In genomic region chr7:130143986-130144618, GRCh38 we compare ENCODE assay signal across 17 cellular contexts.
DNase-seq lines count a peak whose midpoint lies in the region; ATAC-seq and TF ChIP-seq lines count a peak whose summit lies in the region.
"Had no signal": no experiment of that assay in that cellular context is flagged by ENCODE, and none has a peak within 500 bp of the region (broad histone marks: within the 10 kb centered on the region; RNA-seq: fewer than 3 reads in every experiment).

No MANE protein-coding gene starts in this region.

- H3K27me3 ChIP-seq in GM23338 (ENCODE audit: insufficient read depth) (peaks cover 19% of the 10 kb centered on the region), SK-N-SH (ENCODE audit: insufficient read depth) (no peaks in the 10 kb centered on the region)
- H3K27me3 ChIP-seq: ascending aorta, dorsolateral prefrontal cortex, vagina had no signal

- H3F3A ChIP-seq in GM23338 (replicated peaks; ENCODE audit: low read depth) (0 out of 2 replicates have a peak, but pooled peaks cover 3% of the 10 kb centered on the region), SK-N-SH (replicated peaks; ENCODE audit: insufficient read depth) (peaks cover 10% of the 10 kb centered on the region)

- no peaks in the 10 kb centered on the region for H3K36me3 Mint-ChIP-seq in GM23338 (ENCODE audit: low read depth)
- H3K36me3 Mint-ChIP-seq in osteocyte (ENCODE audit: unreplicated experiment): peaks cover 1% of the 10 kb centered on the region
- peaks cover 2% of the 10 kb centered on the region for H3K36me3 Mint-ChIP-seq in T-helper 2 cell treated with Interferon-gamma antibody and Interleukin-4, amounts not matched to agents 5 μg/mL and 100 μg/mL, for 36 hours (ENCODE audit: low read depth)

- H3K9me3 Mint-ChIP-seq in GM23338 (no peaks in the 10 kb centered on the region), osteocyte (ENCODE audit: unreplicated experiment) (no peaks in the 10 kb centered on the region)
- H3K9me3 Mint-ChIP-seq in T-helper 2 cell treated with Interferon-gamma antibody and Interleukin-4, amounts not matched to agents 5 μg/mL and 100 μg/mL, for 36 hours: no peaks in the 10 kb centered on the region
- H3K9me3 Mint-ChIP-seq: stimulated activated effector memory CD8-positive, alpha-beta T cell treated with anti-CD3 and anti-CD28 coated beads, Interleukin-12 subunit alpha, Interleukin-12 subunit beta, amount 100 ng/mL, for 72 hours had no signal

- no peak overlapping the region for H3K27ac ChIP-seq in GM23338 (ENCODE audit: low read depth)
- H3K27ac ChIP-seq in SK-N-SH (ENCODE audit: low read depth in 2 of 2, low read length in 1 of 2): peak overlapping the region in 1 of 2 experiments; percentile 4; a peak in 2 of 4 replicates
- H3K27ac ChIP-seq: ascending aorta, vagina had no signal

- no peak for TF ChIP-seq RAD21 in SK-N-SH (IDR thresholded peaks at IDR 0.05; ENCODE audit: low read length)

- TF ChIP-seq CTCF in GM23338 (conservative IDR thresholded peaks at IDR 0.05; ENCODE audit: low read depth in 2 of 2): no peak
- no peak for TF ChIP-seq CTCF in SK-N-SH (IDR thresholded peaks at IDR 0.05)
- TF ChIP-seq CTCF in osteocyte (IDR thresholded peaks at IDR 0.05): no peak

- H3K79me2 ChIP-seq in GM23338 (replicated peaks; ENCODE audit: insufficient read depth): no peaks in the 10 kb centered on the region
- H3K79me2 ChIP-seq in SK-N-SH (ENCODE audit: insufficient read depth): no peaks in the 10 kb centered on the region

- no peak for TF ChIP-seq EP300 in SK-N-SH (IDR thresholded peaks at IDR 0.05; ENCODE audit: borderline replicate concordance in 1 of 2, low read depth in 1 of 2, low read length in 1 of 2)

- H4K20me1 ChIP-seq in GM23338 (replicated peaks; ENCODE audit: insufficient read depth) (no peaks in the 10 kb centered on the region), SK-N-SH (ENCODE audit: insufficient read depth) (no peaks in the 10 kb centered on the region)

- H3K4me3 Mint-ChIP-seq in GM23338 (no peak overlapping the region), osteocyte (ENCODE audit: unreplicated experiment) (no peak overlapping the region)
- no peak overlapping the region for H3K4me3 Mint-ChIP-seq in T-helper 2 cell treated with Interferon-gamma antibody and Interleukin-4, amounts not matched to agents 5 μg/mL and 100 μg/mL, for 36 hours
- H3K4me3 Mint-ChIP-seq: activated CD8-positive, alpha-beta memory T cell treated with anti-CD3 and anti-CD28 coated beads, Interleukin-2, amount 10 ng/mL, durations not matched to agents 7 days and 5 days; stimulated activated effector memory CD8-positive, alpha-beta T cell treated with anti-CD3 and anti-CD28 coated beads, Interleukin-12 subunit alpha, Interleukin-12 subunit beta, amount 100 ng/mL, for 72 hours had no signal

- H3K4me3 ChIP-seq in GM23338: no peak overlapping the region
- no peak overlapping the region for H3K4me3 ChIP-seq in SK-N-SH (ENCODE audit: low read depth in 2 of 2, low read length in 1 of 2)
- H3K4me3 ChIP-seq: ascending aorta, dorsolateral prefrontal cortex, vagina had no signal

- H3K4me1 ChIP-seq in GM23338 (ENCODE audit: insufficient read depth): peaks cover 5% of the 10 kb centered on the region; the same call in 1 of the 2 replicates
- H3K4me1 ChIP-seq in SK-N-SH (ENCODE audit: control insufficient read depth in 1 of 2, insufficient read depth in 2 of 2, low read depth in 1 of 2, low read length in 1 of 2): peaks cover 5 to 15% of the 10 kb centered on the region in 2 experiments; a peak in 2 of 4 replicates

- 0 out of 2 replicates have a peak overlapping the region, but pooled peaks have one; percentile 62 for H3K27ac Mint-ChIP-seq in GM23338
- H3K27ac Mint-ChIP-seq in osteocyte (ENCODE audit: unreplicated experiment): no peak overlapping the region
- H3K27ac Mint-ChIP-seq in T-helper 2 cell treated with Interferon-gamma antibody and Interleukin-4, amounts not matched to agents 5 μg/mL and 100 μg/mL, for 36 hours: no peak overlapping the region
- H3K27ac Mint-ChIP-seq: activated CD8-positive, alpha-beta memory T cell treated with anti-CD3 and anti-CD28 coated beads, Interleukin-2, amount 10 ng/mL, durations not matched to agents 7 days and 5 days; stimulated activated effector memory CD8-positive, alpha-beta T cell treated with anti-CD3 and anti-CD28 coated beads, Interleukin-12 subunit alpha, Interleukin-12 subunit beta, amount 100 ng/mL, for 72 hours had no signal

- POLR2A ChIA-PET in SK-N-SH (lab: Yijun Ruan, JAX): interaction anchor here (0.7 kb wide), 1 partner anchor 27 kb away, joined by 4 read pairs; no protein-coding TSS in a partner anchor

- no peak for DNase-seq in GM23338 (ENCODE audit: low spot score)
- no peak for DNase-seq in SK-N-SH
- DNase-seq in kidney glomerular epithelial cell (lab: John Stamatoyannopoulos, UW): peak; percentile 89
- peak; percentile 64 for DNase-seq in osteocyte (ENCODE audit: extremely low spot score, unreplicated experiment)
- DNase-seq in KG1 (lab: John Stamatoyannopoulos, UW): no peak
- no peak for DNase-seq in T-helper 2 cell treated with Interferon-gamma antibody and Interleukin-4, amounts not matched to agents 5 μg/mL and 100 μg/mL, for 36 hours (ENCODE audit: low spot score)
- DNase-seq in T1000 (lab: John Stamatoyannopoulos, UW): no peak
- DNase-seq: activated CD8-positive, alpha-beta memory T cell treated with anti-CD3 and anti-CD28 coated beads, Interleukin-2, amount 10 ng/mL, durations not matched to agents 7 days and 5 days; activated gamma-delta T cell treated with Interleukin-2 at 50 U/mL for 16 hours; dorsolateral prefrontal cortex; hippocampal formation; left cardiac atrium; NCI-H1092 had no signal

- CTCF ChIA-PET in SK-N-SH (lab: Yijun Ruan, JAX): no interaction called here

- no peak overlapping the region for H2AFZ ChIP-seq in GM23338
- H2AFZ ChIP-seq in SK-N-SH (ENCODE audit: low read depth): no peak overlapping the region

- H3K4me1 Mint-ChIP-seq in GM23338 (peaks cover 32% of the 10 kb centered on the region), osteocyte (ENCODE audit: unreplicated experiment) (peaks cover 17% of the 10 kb centered on the region)
- H3K4me1 Mint-ChIP-seq in T-helper 2 cell treated with Interferon-gamma antibody and Interleukin-4, amounts not matched to agents 5 μg/mL and 100 μg/mL, for 36 hours (ENCODE audit: low read depth): peaks cover 2% of the 10 kb centered on the region
- H3K4me1 Mint-ChIP-seq: activated CD8-positive, alpha-beta memory T cell treated with anti-CD3 and anti-CD28 coated beads, Interleukin-2, amount 10 ng/mL, durations not matched to agents 7 days and 5 days had no signal

- no peak overlapping the region for H3K4me2 ChIP-seq in GM23338
- peak overlapping the region; percentile 42; the same call in 1 of the 2 replicates for H3K4me2 ChIP-seq in SK-N-SH

- no peak for ATAC-seq in GM23338
- no peak for ATAC-seq in GM18873 (IDR thresholded peaks at IDR 0.05; ENCODE audit: low FRiP score, unreplicated experiment)
- ATAC-seq: activated CD8-positive, alpha-beta memory T cell treated with anti-CD3 and anti-CD28 coated beads, Interleukin-2, amount 10 ng/mL, durations not matched to agents 7 days and 5 days; left cardiac atrium; stimulated activated effector memory CD8-positive, alpha-beta T cell treated with anti-CD3 and anti-CD28 coated beads, Interleukin-12 subunit alpha, Interleukin-12 subunit beta, amount 100 ng/mL, for 72 hours had no signal

- no peak overlapping the region for H3K9ac ChIP-seq in SK-N-SH

- WGBS in SK-N-SH (ENCODE audit: low lambda C conversion rate): 79% methylated on average over 8 of the region's 8 CpGs

- no peaks in the 10 kb centered on the region for H3K9me2 ChIP-seq in GM23338 (ENCODE audit: insufficient read depth)
- no peaks in the 10 kb centered on the region for H3K9me2 ChIP-seq in SK-N-SH

- H3K27me3 Mint-ChIP-seq in GM23338 (ENCODE audit: insufficient read depth, low read depth, poor library complexity) (peaks cover 19% of the 10 kb centered on the region), osteocyte (ENCODE audit: unreplicated experiment) (no peaks in the 10 kb centered on the region)
- peaks cover 20% of the 10 kb centered on the region for H3K27me3 Mint-ChIP-seq in T-helper 2 cell treated with Interferon-gamma antibody and Interleukin-4, amounts not matched to agents 5 μg/mL and 100 μg/mL, for 36 hours (ENCODE audit: low read depth)

- no peaks in the 10 kb centered on the region for H3K36me3 ChIP-seq in GM23338 (ENCODE audit: insufficient read depth)
- H3K36me3 ChIP-seq in SK-N-SH (replicated peaks in 1 of 2; ENCODE audit: control insufficient read depth in 1 of 2, insufficient read depth in 2 of 2, low read length in 1 of 2): no peaks in the 10 kb centered on the region
- H3K36me3 ChIP-seq: vagina had no signal

- H3K9me3 ChIP-seq in SK-N-SH: no peaks in the 10 kb centered on the region
- H3K9me3 ChIP-seq: ascending aorta, vagina had no signal

TF ChIP-seq in SK-N-SH, 30 proteins besides CTCF, POLR2A, EP300 and RAD21:
- TF ChIP-seq GATA2 (CRISPR knock-in tag; IDR thresholded peaks at IDR 0.05) (no peak), MAX (IDR thresholded peaks at IDR 0.05; ENCODE audit: low read depth) (no peak), TEAD4 (IDR thresholded peaks at IDR 0.05; ENCODE audit: borderline replicate concordance, insufficient read depth) (no peak)

Comparison
In these comparisons a context has a peak if more than half of its experiments do, and no peak if none do; other contexts are left out.
1. DNase-seq: peak in kidney glomerular epithelial cell (single experiment) and osteocyte (single experiment); none in GM23338 (single experiment), SK-N-SH (single experiment), KG1 (single experiment), T-helper 2 cell treated with Interferon-gamma antibody and Interleukin-4, amounts not matched to agents 5 μg/mL and 100 μg/mL, for 36 hours (single experiment) and T1000 (single experiment).